In the genomic region with DNA sequence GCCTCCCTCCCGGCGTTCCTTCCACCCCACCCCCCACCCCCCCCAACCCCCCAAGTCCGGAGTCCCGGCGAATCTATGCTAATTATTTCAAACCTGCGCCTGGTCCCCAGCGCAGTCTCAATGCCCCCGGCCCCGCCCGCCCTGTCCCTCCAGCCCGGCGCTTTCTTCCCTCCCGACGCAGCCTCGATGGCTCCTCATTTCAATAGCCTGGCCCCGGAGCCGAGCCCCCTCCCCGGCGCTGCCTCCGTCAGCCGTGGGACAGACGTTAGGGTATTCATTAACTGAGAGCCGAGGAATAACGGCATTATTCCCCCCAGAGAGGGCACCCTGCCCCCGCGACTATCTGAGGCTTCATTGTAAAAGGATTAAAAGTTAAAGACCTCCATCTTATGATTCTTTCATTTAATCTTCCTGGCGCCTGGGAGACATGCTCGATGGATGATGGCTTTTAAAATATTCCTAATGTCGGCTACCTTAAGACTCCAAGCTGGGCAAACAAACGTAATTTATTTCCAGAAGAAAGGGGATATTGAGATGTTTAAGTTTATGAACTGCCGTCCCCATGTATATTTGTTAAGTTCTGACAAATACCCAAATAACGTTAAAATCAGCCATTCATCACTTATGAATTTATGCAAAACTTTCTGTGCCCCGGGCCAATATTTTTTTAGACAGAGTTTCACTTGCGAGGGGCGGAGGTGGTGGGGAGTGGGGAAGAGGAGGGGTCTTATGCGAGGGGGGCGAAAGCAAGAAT, we compare ENCODE assay signal across 9 cellular contexts. TPM values are rescaled to one million over a fixed set of nuclear protein-coding genes. Genes with fewer than 3 reads are reported as not detected.
DNase-seq lines count a peak whose midpoint lies in the region; ATAC-seq and TF ChIP-seq lines count a peak whose summit lies in the region.
"Had no signal": no experiment of that assay in that cellular context is flagged by ENCODE, and none has a peak within 500 bp of the region (broad histone marks: within the 10 kb centered on the region; RNA-seq: fewer than 3 reads in every experiment).

No MANE protein-coding gene starts in this region.

- no peak for TF ChIP-seq EP300 in stomach (IDR thresholded peaks at IDR 0.05)

- H3K36me3 Mint-ChIP-seq in activated CD4-positive, alpha-beta T cell treated with anti-CD3 and anti-CD28 coated beads for 36 hours (ENCODE audit: low read depth) = no peaks in the 10 kb centered on the region

- H3K27ac Mint-ChIP-seq in activated CD4-positive, alpha-beta T cell treated with anti-CD3 and anti-CD28 coated beads for 36 hours = peak overlapping the region; percentile 89

- H3K27me3 Mint-ChIP-seq in activated CD4-positive, alpha-beta T cell treated with anti-CD3 and anti-CD28 coated beads for 36 hours = peaks cover 16% of the 10 kb centered on the region

- H3K27ac ChIP-seq in WERI-Rb-1 = no peak overlapping the region
- peak overlapping the region in 1 of 5 donors; percentile 35 for H3K27ac ChIP-seq in stomach

- no peaks in the 10 kb centered on the region for H3K9me3 Mint-ChIP-seq in activated CD4-positive, alpha-beta T cell treated with anti-CD3 and anti-CD28 coated beads for 36 hours (ENCODE audit: low read depth)

- ATAC-seq in activated CD4-positive, alpha-beta T cell treated with anti-CD3 and anti-CD28 coated beads for 36 hours = no peak
- ATAC-seq in HG03432 (IDR thresholded peaks at IDR 0.05; ENCODE audit: unreplicated experiment) = no peak
- no peak for ATAC-seq in HG03565 (IDR thresholded peaks at IDR 0.05; ENCODE audit: unreplicated experiment)

- TF ChIP-seq POLR2A in stomach (IDR thresholded peaks at IDR 0.05) = no peak

- H3K9me3 ChIP-seq in WERI-Rb-1 (ENCODE audit: severe bottlenecking) (no peaks in the 10 kb centered on the region), stomach (no peaks in the 10 kb centered on the region)

- intact Hi-C loops in activated CD4-positive, alpha-beta T cell treated with anti-CD3 and anti-CD28 coated beads for 36 hours (cut with DNase I, micrococcal nuclease) = loop anchor here in 1 of 2 experiments (10.0 kb wide), 1 partner anchor 1172 kb away; a partner anchor contains a TSS
- intact Hi-C loops in stomach (cut with DNase I; ENCODE audit: low total_unique reads) = loop anchor here (10.0 kb wide), 1 partner anchor 78 kb away; no protein-coding TSS in a partner anchor

- 1 to 3% (median 2%) methylated on average over 33 to 37 of the region's 37 CpGs for WGBS in stomach, 5 donors

- TF ChIP-seq CTCF in WERI-Rb-1 (IDR thresholded peaks at IDR 0.05; ENCODE audit: low read depth, low read length) (no peak), stomach (IDR thresholded peaks at IDR 0.05) (no peak)

- CTCF ChIA-PET in activated CD4-positive, alpha-beta T cell treated with anti-CD3 and anti-CD28 coated beads for 36 hours (lab: Charles Lee) = interaction anchor here (0.6 to 2.2 kb wide), 6 partner anchors 97 to 1144 kb away, joined by 3 to 14 read pairs (median 3); no protein-coding TSS in a partner anchor

- H3K4me3 ChIP-seq in WERI-Rb-1 (ENCODE audit: low read depth, low read length) = peak overlapping the region; percentile 38
- peak overlapping the region; percentile 70 for H3K4me3 ChIP-seq in iPS-11a (ENCODE audit: low read depth, low read length)
- H3K4me3 ChIP-seq in stomach = peak overlapping the region; percentile 31 to 38 (median 35)

- H3K36me3 ChIP-seq in WERI-Rb-1 = no peaks in the 10 kb centered on the region
- H3K36me3 ChIP-seq in stomach = no peaks in the 10 kb centered on the region

- H3K4me1 Mint-ChIP-seq in activated CD4-positive, alpha-beta T cell treated with anti-CD3 and anti-CD28 coated beads for 36 hours = peaks cover 56% of the 10 kb centered on the region

- H3K27me3 ChIP-seq in WERI-Rb-1 (ENCODE audit: insufficient read depth, low read depth, severe bottlenecking) = peaks cover 59% of the 10 kb centered on the region
- peaks cover 0 to 99% (median 76%) of the 10 kb centered on the region in 3 donors for H3K27me3 ChIP-seq in stomach

- H3K4me3 Mint-ChIP-seq in activated CD4-positive, alpha-beta T cell treated with anti-CD3 and anti-CD28 coated beads for 36 hours = peak overlapping the region; percentile 65

- DNase-seq in activated CD4-positive, alpha-beta T cell treated with anti-CD3 and anti-CD28 coated beads for 36 hours = peak; percentile 47
- no peak for DNase-seq in activated CD4-positive, alpha-beta T cell treated with anti-CD3 and anti-CD28 coated beads for 4 hours
- peak; percentile 40 for DNase-seq in WERI-Rb-1
- no peak for DNase-seq in stomach
- no peak for DNase-seq in DMS79 treated with DMSO at 0.1 percent for 48 hours (lab: John Stamatoyannopoulos, UW)
- DNase-seq: COR-L47 had no signal

- POLR2A ChIA-PET in activated CD4-positive, alpha-beta T cell treated with anti-CD3 and anti-CD28 coated beads for 36 hours (lab: Charles Lee) = no interaction called here

- peaks cover 51 to 62% (median 58%) of the 10 kb centered on the region in 4 donors for H3K4me1 ChIP-seq in stomach

RNA-seq across cellular contexts. Expression of a gene that starts 3.4 kb away (rescaled TPM):
- 1 to 10 TPM; 2.6 to 3.4 TPM for total RNA-seq in activated CD4-positive, alpha-beta T cell treated with anti-CD3 and anti-CD28 coated beads for 36 hours
- 1 to 10 TPM in 1 of 5 donors, not detected in 4; 1.7 TPM for total RNA-seq in stomach
- polyA plus RNA-seq in stomach = under 1 TPM in 2 of 3 donors, not detected in 1; 0.23 to 0.31 TPM

Comparison
In these comparisons a context has a peak if more than half of its experiments do, and no peak if none do; other contexts are left out.
1. DNase-seq: peak in activated CD4-positive, alpha-beta T cell treated with anti-CD3 and anti-CD28 coated beads for 36 hours (single experiment) and WERI-Rb-1 (single experiment); none in activated CD4-positive, alpha-beta T cell treated with anti-CD3 and anti-CD28 coated beads for 4 hours (0 of 2), stomach (single experiment) and DMS79 treated with DMSO at 0.1 percent for 48 hours (single experiment).
2. Peak in every context shown above with its lines, with median percentiles within 50 percentile points of each other: H3K4me3 ChIP-seq.